8 cellular contexts compared by ENCODE assay signal in genomic region chr4:81504685-81505598, GRCh38. TPM values are rescaled to one million over a fixed set of nuclear protein-coding genes. Genes with fewer than 3 reads are reported as not detected.
DNase-seq lines count a peak whose midpoint lies in the region; ATAC-seq and TF ChIP-seq lines count a peak whose summit lies in the region.

No MANE protein-coding gene starts in this region.

- peak overlapping the region; percentile 97 for H3K27ac Mint-ChIP-seq in dendritic cell treated with granulocyte-macrophage colony-stimulating factor and Interleukin-4, amounts not matched to agents 40 ng/mL and 50 ng/mL, for 4 days

- TF ChIP-seq CTCF in GM12865 (IDR thresholded peaks at IDR 0.05; ENCODE audit: insufficient read depth, low read depth, low read length, missing control alignments) (no peak), uterus (IDR thresholded peaks at IDR 0.05) (no peak)

- no peaks in the 10 kb centered on the region for H3K36me3 ChIP-seq in uterus

- ATAC-seq in HG02973 (IDR thresholded peaks at IDR 0.05; ENCODE audit: unreplicated experiment), result peak; percentile 53
- no peak for ATAC-seq in HG03457 (IDR thresholded peaks at IDR 0.05; ENCODE audit: unreplicated experiment)

- no peaks in the 10 kb centered on the region for H3K27me3 ChIP-seq in uterus

- H3K4me3 ChIP-seq in GM12865 (ENCODE audit: low read depth, low read length) (no peak overlapping the region), uterus (no peak overlapping the region)

- no peaks in the 10 kb centered on the region for H3K9me3 ChIP-seq in uterus

- H3K27me3 Mint-ChIP-seq in dendritic cell treated with granulocyte-macrophage colony-stimulating factor and Interleukin-4, amounts not matched to agents 40 ng/mL and 50 ng/mL, for 4 days, result no peaks in the 10 kb centered on the region

- H3K36me3 Mint-ChIP-seq in dendritic cell treated with granulocyte-macrophage colony-stimulating factor and Interleukin-4, amounts not matched to agents 40 ng/mL and 50 ng/mL, for 4 days (ENCODE audit: low read depth), result no peaks in the 10 kb centered on the region

- peaks cover 73% of the 10 kb centered on the region for H3K4me1 Mint-ChIP-seq in dendritic cell treated with granulocyte-macrophage colony-stimulating factor and Interleukin-4, amounts not matched to agents 40 ng/mL and 50 ng/mL, for 4 days (ENCODE audit: low read depth)

- no peak for TF ChIP-seq POLR2A in uterus (IDR thresholded peaks at IDR 0.05)

- H3K9me3 Mint-ChIP-seq in dendritic cell treated with granulocyte-macrophage colony-stimulating factor and Interleukin-4, amounts not matched to agents 40 ng/mL and 50 ng/mL, for 4 days, result no peaks in the 10 kb centered on the region

- peak; percentile 48 for DNase-seq in GM12865 (ENCODE audit: low read depth)
- DNase-seq in activated CD4-positive, CD25-positive, alpha-beta regulatory T cell treated with anti-CD3 and anti-CD28 coated beads, Interleukin-2, amount 50 U/mL, for 16 hours (ENCODE audit: low read depth, low spot score), result peak; percentile 14
- DNase-seq in pons (ENCODE audit: low spot score), result peak; percentile 76
- DNase-seq in uterus, result peak; percentile 27 to 65
- DNase-seq in SKM-1 treated with dmso at 0.1 percent for 144 hours (lab: John Stamatoyannopoulos, UW; ENCODE audit: unreplicated experiment), result no peak

- intact Hi-C loops in dendritic cell treated with granulocyte-macrophage colony-stimulating factor and Interleukin-4, amounts not matched to agents 40 ng/mL and 50 ng/mL, for 4 days (cut with micrococcal nuclease), result loop anchor here (1.0 to 10.0 kb wide), 4 partner anchors 13 to 130 kb away; no protein-coding TSS in a partner anchor
- intact Hi-C loops in uterus (cut with DNase I; ENCODE audit: low total_unique reads), result no loop called here

- H3K4me1 ChIP-seq in uterus, result no peaks in the 10 kb centered on the region

- H3K4me3 Mint-ChIP-seq in dendritic cell treated with granulocyte-macrophage colony-stimulating factor and Interleukin-4, amounts not matched to agents 40 ng/mL and 50 ng/mL, for 4 days, result peak overlapping the region; percentile 37

- peak overlapping the region; percentile 29 to 42 for H3K27ac ChIP-seq in uterus

RNA-seq across cellular contexts. Expression of gene RASGEF1B, which starts 33.2 kb away (rescaled TPM):
- total RNA-seq in uterus, result 10 to 100 TPM in 2 of 4 donors, 1 to 10 TPM in 1, under 1 TPM in 1; 0.77 to 25.9 (median 12.2) TPM
